ENCODE assay signal across 8 cellular contexts in the genomic region with DNA sequence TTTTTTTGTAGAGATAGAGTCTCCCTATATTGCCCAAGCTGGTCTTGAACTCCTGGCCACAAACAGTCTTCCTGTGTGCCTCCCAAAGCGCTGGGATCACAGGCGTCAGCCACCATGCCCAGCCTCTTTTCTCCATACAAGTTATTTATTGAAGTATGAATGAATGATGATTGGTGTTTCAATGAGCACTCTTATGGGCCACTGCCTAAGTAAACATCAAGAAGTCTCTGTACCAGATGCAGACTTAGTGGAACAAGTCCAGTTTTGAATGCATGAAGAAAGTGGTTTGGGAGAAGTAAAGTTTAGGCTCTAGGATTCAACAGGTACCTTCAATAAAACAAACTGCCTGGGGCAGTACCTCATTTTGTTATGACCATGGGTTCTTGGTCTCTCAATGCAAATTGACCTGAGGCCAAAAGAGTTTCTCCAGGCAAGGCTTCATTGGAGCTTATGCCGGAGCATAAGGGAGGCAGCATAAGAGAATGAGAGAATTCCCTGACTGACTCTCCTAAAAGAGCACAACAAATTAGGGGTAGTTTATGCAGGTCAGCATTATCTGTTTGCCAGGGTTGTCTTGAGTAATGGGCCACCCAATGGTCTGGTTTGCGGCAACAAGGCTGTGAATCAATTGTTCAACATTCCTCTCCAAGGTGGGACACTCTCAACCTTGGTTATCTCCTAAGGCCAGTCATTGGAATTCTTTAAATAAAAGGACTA. TPM values are rescaled to one million over a fixed set of nuclear protein-coding genes. Genes with fewer than 3 reads are reported as not detected.
DNase-seq lines count a peak whose midpoint lies in the region; ATAC-seq, FAIRE-seq and TF ChIP-seq lines count a peak whose summit lies in the region.

No MANE protein-coding gene starts in this region.

- no peaks in the 10 kb centered on the region for H3K27me3 ChIP-seq in PC-9 (ENCODE audit: insufficient read depth, low read depth)
- H3K27me3 ChIP-seq in esophagus squamous epithelium, result no peaks in the 10 kb centered on the region
- no peaks in the 10 kb centered on the region for H3K27me3 ChIP-seq in rectal smooth muscle tissue (ENCODE audit: control insufficient read depth, insufficient read depth, low read length)
- no peaks in the 10 kb centered on the region for H3K27me3 ChIP-seq in aorta (ENCODE audit: control insufficient read depth in 1 of 2, insufficient read depth in 2 of 2, low read length in 1 of 2)
- H3K27me3 ChIP-seq in pancreas, result no peaks in the 10 kb centered on the region

- no peak for FAIRE-seq in pancreas (lab: Jason Lieb, UNC)

- H4K20me1 ChIP-seq in PC-9 (ENCODE audit: insufficient read depth), result no peaks in the 10 kb centered on the region

- H3K36me3 ChIP-seq in ES-I3 (ENCODE audit: insufficient read depth, low read length) (no peaks in the 10 kb centered on the region), PC-9 (ENCODE audit: low read depth) (no peaks in the 10 kb centered on the region), esophagus squamous epithelium (no peaks in the 10 kb centered on the region), rectal smooth muscle tissue (ENCODE audit: control insufficient read depth, insufficient read depth, low read length) (no peaks in the 10 kb centered on the region), aorta (ENCODE audit: control insufficient read depth in 1 of 2, insufficient read depth in 2 of 2, low read length in 1 of 2) (no peaks in the 10 kb centered on the region), pancreas (no peaks in the 10 kb centered on the region)

- BruUV-seq in PC-9 (replicated peaks; lab: Mats Ljungman, UMichigan), result no TSS peak

- CTCF ChIA-PET in PC-9 (lab: Charles Lee), result interaction anchor here (0.5 kb wide), 1 partner anchor 92 kb away, joined by 3 read pairs; no protein-coding TSS in a partner anchor

- DNase-seq in PC-9 (no peak), esophagus squamous epithelium (lab: John Stamatoyannopoulos, UW) (no peak), kidney glomerular epithelial cell (lab: John Stamatoyannopoulos, UW) (no peak), aorta (no peak), pancreas (no peak)

- intact Hi-C loops in PC-9 (cut with micrococcal nuclease; ENCODE audit: unreplicated experiment), result loop anchor here (2.0 to 10.0 kb wide), 4 partner anchors 19 to 165 kb away; a partner anchor contains a TSS
- intact Hi-C loops in esophagus squamous epithelium (cut with DNase I), result no loop called here
- intact Hi-C loops in aorta (cut with DNase I), result no loop called here
- intact Hi-C loops in pancreas (cut with DNase I), result no loop called here

- peaks cover 35% of the 10 kb centered on the region for H3K79me2 ChIP-seq in PC-9 (ENCODE audit: low read depth)

- peak overlapping the region; percentile 80; the same call in 1 of the 2 replicates for H3K4me3 ChIP-seq in PC-9
- H3K4me3 ChIP-seq in esophagus squamous epithelium, result peak overlapping the region in 2 of 4 donors; percentile 76 to 88
- no peak overlapping the region for H3K4me3 ChIP-seq in rectal smooth muscle tissue (ENCODE audit: low read length)
- no peak overlapping the region for H3K4me3 ChIP-seq in aorta (ENCODE audit: low read length in 2 of 2)
- peak overlapping the region in 1 of 4 donors; percentile 76 for H3K4me3 ChIP-seq in pancreas

- TF ChIP-seq CTCF in PC-9 (conservative IDR thresholded peaks at IDR 0.05), result no peak
- no peak for TF ChIP-seq CTCF in esophagus squamous epithelium (IDR thresholded peaks at IDR 0.05)
- TF ChIP-seq CTCF in pancreas (IDR thresholded peaks at IDR 0.05), result no peak

- TF ChIP-seq POLR2A in esophagus squamous epithelium (IDR thresholded peaks at IDR 0.05) (no peak), GM18505 (IDR thresholded peaks at IDR 0.05; ENCODE audit: borderline replicate concordance, extremely low read depth, insufficient read depth, insufficient read length) (no peak)

- H3K9ac ChIP-seq in ES-I3 (ENCODE audit: low read depth, low read length), result peak overlapping the region; percentile 86; the same call in 1 of the 2 replicates
- H3K9ac ChIP-seq in rectal smooth muscle tissue (ENCODE audit: low read length), result no peak overlapping the region

- H3K4me1 ChIP-seq in ES-I3 (ENCODE audit: insufficient read depth, low read length) (peaks cover 7% of the 10 kb centered on the region), PC-9 (replicated peaks; ENCODE audit: insufficient read depth) (peaks cover 28% of the 10 kb centered on the region), esophagus squamous epithelium (peaks cover 0 to 50% (median 11%) of the 10 kb centered on the region in 3 donors), rectal smooth muscle tissue (ENCODE audit: control insufficient read depth, insufficient read depth, low read length) (peaks cover 7% of the 10 kb centered on the region), aorta (ENCODE audit: control insufficient read depth in 1 of 2, insufficient read depth in 2 of 2, low read length in 2 of 2) (peaks cover 0 to 2% of the 10 kb centered on the region in 2 donors), pancreas (peaks cover 5 to 10% (median 5%) of the 10 kb centered on the region in 3 donors)

- no peaks in the 10 kb centered on the region for H3K9me3 ChIP-seq in ES-I3 (ENCODE audit: control insufficient read depth, insufficient read depth, low read length)
- no peaks in the 10 kb centered on the region for H3K9me3 ChIP-seq in PC-9 (ENCODE audit: insufficient read depth, low read depth)
- no peaks in the 10 kb centered on the region for H3K9me3 ChIP-seq in esophagus squamous epithelium
- H3K9me3 ChIP-seq in aorta (ENCODE audit: control insufficient read depth, low read length), result no peaks in the 10 kb centered on the region
- no peaks in the 10 kb centered on the region for H3K9me3 ChIP-seq in pancreas

- peaks cover 32% of the 10 kb centered on the region for H3F3A ChIP-seq in PC-9 (ENCODE audit: insufficient read depth, low read depth)

- peak overlapping the region; percentile 95 for H3K27ac ChIP-seq in PC-9
- H3K27ac ChIP-seq in esophagus squamous epithelium, result peak overlapping the region; percentile 90 to 96 (median 95)
- H3K27ac ChIP-seq in rectal smooth muscle tissue (ENCODE audit: low read depth, low read length), result peak overlapping the region; percentile 83
- no peak overlapping the region for H3K27ac ChIP-seq in aorta (ENCODE audit: low read depth in 1 of 2, low read length in 2 of 2)
- no peak overlapping the region for H3K27ac ChIP-seq in pancreas

- no peaks in the 10 kb centered on the region for H3K9me2 ChIP-seq in PC-9 (ENCODE audit: insufficient read depth)

- peak overlapping the region; percentile 91 for H2AFZ ChIP-seq in PC-9

- ATAC-seq in aorta (ENCODE audit: low FRiP score) (no peak), pancreas (no peak), GM18505 (IDR thresholded peaks at IDR 0.05; ENCODE audit: unreplicated experiment) (no peak)

- peak overlapping the region; percentile 95 for H3K4me2 ChIP-seq in PC-9

- WGBS in esophagus squamous epithelium, 2 donors, result 78 to 84% methylated on average over 4 of the region's 4 CpGs
- 86 to 88% methylated on average over 4 of the region's 4 CpGs for WGBS in aorta, 2 donors
- WGBS in pancreas, 2 donors, result 88 to 91% methylated on average over 4 of the region's 4 CpGs

- POLR2A ChIA-PET in PC-9 (lab: Charles Lee; ENCODE audit: unreplicated experiment), result interaction anchor here (0.6 to 0.7 kb wide), 4 partner anchors 20 to 329 kb away, joined by 5 to 26 read pairs (median 10); a partner anchor contains a TSS

RNA-seq across cellular contexts. Expression of a gene that starts 1.1 kb away (rescaled TPM):
- total RNA-seq in PC-9 (2021), result 32.2 and 35.5 TPM in 2 replicates
- 10 to 100 TPM; 10.2 to 69.8 (median 36.2) TPM for total RNA-seq in esophagus squamous epithelium
- 10 to 100 TPM; 37.6 to 40.2 TPM for total RNA-seq in aorta
- polyA plus RNA-seq in aorta, result 10 to 100 TPM; 11.9 to 31.6 TPM
- total RNA-seq in pancreas, result 10 to 100 TPM in 5 of 6 donors, 1 to 10 TPM in 1; 6.8 to 21.7 (median 14.5) TPM
- polyA plus RNA-seq in pancreas, result 10 to 100 TPM in 1 of 2 donors, 1 to 10 TPM in 1; 5.4 to 13.5 TPM

RNA-seq across cellular contexts. Expression of a gene that starts 19.8 kb away (rescaled TPM):
- total RNA-seq in PC-9 (2021) (10.3 and 11.3 TPM in 2 replicates), esophagus squamous epithelium (10 to 100 TPM in 2 of 4 donors, 1 to 10 TPM in 2; 2.5 to 13.9 (median 10.3) TPM), aorta (10 to 100 TPM; 18.7 to 25.4 TPM), pancreas (10 to 100 TPM in 3 of 6 donors, 1 to 10 TPM in 3; 8.3 to 11.8 (median 9.9) TPM)
- polyA plus RNA-seq in aorta (10 to 100 TPM; 19.9 to 21.3 TPM), pancreas (10 to 100 TPM; 12.9 to 17.6 TPM)

RNA-seq across cellular contexts. Expression of a gene that starts 48.7 kb away (rescaled TPM):
- 70.6 and 114 TPM in 2 replicates for total RNA-seq in PC-9 (2021)
- total RNA-seq in esophagus squamous epithelium, result 100 to 1,000 TPM in 3 of 4 donors, 10 to 100 TPM in 1; 95.1 to 204 (median 164) TPM
- total RNA-seq in aorta, result 10 to 100 TPM; 83.3 to 91.4 TPM
- polyA plus RNA-seq in aorta, result 10 to 100 TPM; 86.1 to 92.3 TPM
- total RNA-seq in pancreas, result 10 to 100 TPM; 19.7 to 43.5 (median 34.7) TPM
- polyA plus RNA-seq in pancreas, result 10 to 100 TPM; 10.8 to 42.8 TPM

Comparison
In these comparisons a context has a peak if more than half of its experiments do, and no peak if none do; other contexts are left out.
1. H3K27ac ChIP-seq: peak in PC-9 (single experiment), esophagus squamous epithelium (4 of 4) and rectal smooth muscle tissue (single experiment); none in aorta (0 of 2) and pancreas (0 of 4).